7 cellular contexts compared by ENCODE assay signal in genomic region chr19:19644054-19644388, GRCh38. TPM values are rescaled to one million over a fixed set of nuclear protein-coding genes. Genes with fewer than 3 reads are reported as not detected.
DNase-seq lines count a peak whose midpoint lies in the region; ATAC-seq and TF ChIP-seq lines count a peak whose summit lies in the region.

No MANE protein-coding gene starts in this region.

- H3K27me3 ChIP-seq in smooth muscle cell (ENCODE audit: low read depth): no peaks in the 10 kb centered on the region

- H3K4me2 ChIP-seq in smooth muscle cell: peak overlapping the region; percentile 95

- H4K20me1 ChIP-seq in smooth muscle cell (ENCODE audit: low read depth): no peaks in the 10 kb centered on the region

- H3F3A ChIP-seq in smooth muscle cell (ENCODE audit: low read depth): no peaks in the 10 kb centered on the region

- peaks cover 5% of the 10 kb centered on the region for H3K4me1 ChIP-seq in smooth muscle cell (ENCODE audit: low read depth)

- H3K9me3 ChIP-seq in T-helper 17 cell (ENCODE audit: control insufficient read depth, low read length, poor library complexity, severe bottlenecking): no peaks in the 10 kb centered on the region
- no peaks in the 10 kb centered on the region for H3K9me3 ChIP-seq in smooth muscle cell (replicated peaks; ENCODE audit: low read depth)

- no peaks in the 10 kb centered on the region for H3K36me3 ChIP-seq in smooth muscle cell (ENCODE audit: low read depth)

- peaks cover 15% of the 10 kb centered on the region for H3K4me1 Mint-ChIP-seq in T-helper 17 cell

- no peak overlapping the region for H3K9ac ChIP-seq in smooth muscle cell (ENCODE audit: low read depth)

- H3K4me3 ChIP-seq in HFF-Myc (replicated peaks; ENCODE audit: low read depth, low read length) (peak overlapping the region; percentile 82), fibroblast of villous mesenchyme (ENCODE audit: low read depth, low read length) (peak overlapping the region; percentile 82), smooth muscle cell (peak overlapping the region; percentile 86)

- H3K36me3 Mint-ChIP-seq in T-helper 17 cell (ENCODE audit: low read depth): peaks cover 11% of the 10 kb centered on the region

- no peak overlapping the region for H2AFZ ChIP-seq in smooth muscle cell (ENCODE audit: low read depth)

- H3K27ac Mint-ChIP-seq in T-helper 17 cell: peak overlapping the region; percentile 95

- DNase-seq in HFF-Myc (ENCODE audit: extremely low read depth, low read depth) (no peak), T-helper 17 cell (no peak), fibroblast of villous mesenchyme (ENCODE audit: low read depth) (no peak), smooth muscle cell (lab: John Stamatoyannopoulos, UW; ENCODE audit: unreplicated experiment) (no peak), GM03348 (ENCODE audit: low spot score) (no peak)

- H3K27ac ChIP-seq in smooth muscle cell (ENCODE audit: low read depth): no peak overlapping the region

- ATAC-seq in T-helper 17 cell (no peak), GM18861 (IDR thresholded peaks at IDR 0.05; ENCODE audit: unreplicated experiment) (no peak), HG03196 (IDR thresholded peaks at IDR 0.05; ENCODE audit: unreplicated experiment) (no peak)

- no peak for TF ChIP-seq CTCF in HFF-Myc (IDR thresholded peaks at IDR 0.05; ENCODE audit: low read depth, low read length, missing control alignments)
- no peak for TF ChIP-seq CTCF in fibroblast of villous mesenchyme (IDR thresholded peaks at IDR 0.05; ENCODE audit: insufficient read depth, low read depth, low read length)
- TF ChIP-seq CTCF in smooth muscle cell (IDR thresholded peaks at IDR 0.05; ENCODE audit: borderline replicate concordance, insufficient read depth, poor library complexity, severe bottlenecking): no peak

- H3K4me3 Mint-ChIP-seq in T-helper 17 cell: peak overlapping the region; percentile 99

- no peaks in the 10 kb centered on the region for H3K27me3 Mint-ChIP-seq in T-helper 17 cell

- WGBS in smooth muscle cell (ENCODE audit: low lambda C conversion rate): 55% methylated on average over 5 of the region's 5 CpGs

- no peaks in the 10 kb centered on the region for H3K79me2 ChIP-seq in smooth muscle cell (ENCODE audit: low read depth)

RNA-seq across cellular contexts. Expression of gene GMIP, which starts 0.6 kb away (rescaled TPM):
- total RNA-seq in T-helper 17 cell: 10 to 100 TPM; 85.0 to 91.7 TPM
- total RNA-seq in fibroblast of villous mesenchyme: 5.6 and 6.8 TPM in 2 replicates
- 3.9 and 8.0 TPM in 2 replicates for total RNA-seq in smooth muscle cell
- 19.5 and 19.8 TPM in 2 replicates for polyA plus RNA-seq in smooth muscle cell

RNA-seq across cellular contexts. Expression of gene LPAR2, which starts 16.0 kb away (rescaled TPM):
- total RNA-seq in T-helper 17 cell (10 to 100 TPM; 66.5 to 67.2 TPM), fibroblast of villous mesenchyme (0.86 and 0.97 TPM in 2 replicates), smooth muscle cell (13.2 and 15.1 TPM in 2 replicates)
- polyA plus RNA-seq in smooth muscle cell: 20.1 and 24.5 TPM in 2 replicates

RNA-seq across cellular contexts. Expression of gene ATP13A1, which starts 19.5 kb away (rescaled TPM):
- total RNA-seq in T-helper 17 cell: 10 to 100 TPM; 91.4 to 98.8 TPM
- total RNA-seq in fibroblast of villous mesenchyme: 35.8 and 44.9 TPM in 2 replicates
- 48.1 and 51.7 TPM in 2 replicates for total RNA-seq in smooth muscle cell
- 51.4 and 57.3 TPM in 2 replicates for polyA plus RNA-seq in smooth muscle cell

RNA-seq across cellular contexts. Expression of gene ZNF101, which starts 24.6 kb away (rescaled TPM):
- total RNA-seq in T-helper 17 cell (10 to 100 TPM; 56.0 to 56.1 TPM), fibroblast of villous mesenchyme (5.5 and 5.6 TPM in 2 replicates), smooth muscle cell (5.4 and 6.6 TPM in 2 replicates)
- 0.83 and 2.8 TPM in 2 replicates for polyA plus RNA-seq in smooth muscle cell

RNA-seq across cellular contexts. Expression of gene PBX4, which starts 25.5 kb away (rescaled TPM):
- total RNA-seq in T-helper 17 cell (10 to 100 TPM; 49.7 to 58.4 TPM), fibroblast of villous mesenchyme (0.64 and 1.7 TPM in 2 replicates), smooth muscle cell (2.5 TPM in 1 of 2 replicates, not detected in the other)
- 1.7 and 4.5 TPM in 2 replicates for polyA plus RNA-seq in smooth muscle cell
